ENCODE assay signal across 1 cellular context in genomic region chr6:20630617-20631448, GRCh38.
TF ChIP-seq lines count a peak whose summit lies in the region.

No MANE protein-coding gene starts in this region.

TF ChIP-seq in HepG2, 621 proteins besides CTCF, POLR2A, EP300 and RAD21 (continued from another document and continues in another):
- TF ChIP-seq HBP1 (CRISPR knock-in tag; IDR thresholded peaks at IDR 0.05; ENCODE audit: low read depth): peak; percentile 65; the same call in 1 of the 2 replicates
- TF ChIP-seq ELF4 (CRISPR knock-in tag; IDR thresholded peaks at IDR 0.05; ENCODE audit: borderline replicate concordance): no peak
- peak; percentile 84; the same call in 1 of the 2 replicates for TF ChIP-seq CEBPB (IDR thresholded peaks at IDR 0.05; ENCODE audit: borderline replicate concordance, low read depth, low read length)
- TF ChIP-seq TSC22D2 (CRISPR knock-in tag; IDR thresholded peaks at IDR 0.05; ENCODE audit: borderline replicate concordance): no peak
- TF ChIP-seq HDAC6 (IDR thresholded peaks at IDR 0.05; ENCODE audit: low read depth, low read length): no peak
- TF ChIP-seq CBX1 (IDR thresholded peaks at IDR 0.05; ENCODE audit: low read depth): no peak
- TF ChIP-seq ZFY (CRISPR knock-in tag; IDR thresholded peaks at IDR 0.05): no peak
- TF ChIP-seq SP5 (CRISPR knock-in tag; IDR thresholded peaks at IDR 0.05; ENCODE audit: borderline replicate concordance, low read depth): peak; percentile 88; the same call in 1 of the 2 replicates
- TF ChIP-seq ETS1 (CRISPR knock-in tag; IDR thresholded peaks at IDR 0.05): no peak
- TF ChIP-seq IKZF5 (CRISPR knock-in tag; IDR thresholded peaks at IDR 0.05): peak; percentile 54; the same call in 1 of the 2 replicates
- no peak for TF ChIP-seq SMARCE1 (IDR thresholded peaks at IDR 0.05; ENCODE audit: borderline replicate concordance)
- TF ChIP-seq DR1 (CRISPR knock-in tag; IDR thresholded peaks at IDR 0.05): no peak
- TF ChIP-seq RORA (CRISPR knock-in tag; IDR thresholded peaks at IDR 0.05): no peak
- peak; percentile 29; the same call in 1 of the 2 replicates for TF ChIP-seq ZSCAN5A (CRISPR knock-in tag; IDR thresholded peaks at IDR 0.05; ENCODE audit: borderline replicate concordance)
- TF ChIP-seq ZUFSP (CRISPR knock-in tag; IDR thresholded peaks at IDR 0.05; ENCODE audit: borderline replicate concordance): no peak
- TF ChIP-seq MBD4 (IDR thresholded peaks at IDR 0.05; ENCODE audit: borderline replicate concordance, low read length): peak; percentile 60; the same call in 1 of the 2 replicates
- no peak for TF ChIP-seq GPBP1L1 (CRISPR knock-in tag; IDR thresholded peaks at IDR 0.05)
- TF ChIP-seq ZNF709 (CRISPR knock-in tag; IDR thresholded peaks at IDR 0.05): 0 out of 2 replicates have a peak, but pooled peaks have one; percentile 25
- TF ChIP-seq JUNB (CRISPR knock-in tag; IDR thresholded peaks at IDR 0.05; ENCODE audit: borderline replicate concordance): peak; percentile 76; the same call in 1 of the 2 replicates
- peak; percentile 54; the same call in 1 of the 2 replicates for TF ChIP-seq ZNF441 (CRISPR knock-in tag; IDR thresholded peaks at IDR 0.05; ENCODE audit: borderline replicate concordance)
- TF ChIP-seq NFIC (IDR thresholded peaks at IDR 0.05; ENCODE audit: low read length): peak; percentile 82
- TF ChIP-seq SOX13 (IDR thresholded peaks at IDR 0.05): peak; percentile 99
- peak in 1 of 2 experiments; percentile 99; a peak in 2 of 4 replicates for TF ChIP-seq SOX13 (CRISPR knock-in tag; conservative IDR thresholded peaks at IDR 0.05 in 1 of 2, IDR thresholded peaks at IDR 0.05 in 1 of 2)
- TF ChIP-seq ZNF510 (CRISPR knock-in tag; IDR thresholded peaks at IDR 0.05; ENCODE audit: low read depth): no peak
- no peak for TF ChIP-seq ZBTB43 (CRISPR knock-in tag; conservative IDR thresholded peaks at IDR 0.05)
- no peak for TF ChIP-seq KLF15 (CRISPR knock-in tag; IDR thresholded peaks at IDR 0.05; ENCODE audit: borderline replicate concordance)
- no peak for TF ChIP-seq ZNF674 (CRISPR knock-in tag; IDR thresholded peaks at IDR 0.05; ENCODE audit: low read depth)
- no peak for TF ChIP-seq ZFP36L2 (CRISPR knock-in tag; IDR thresholded peaks at IDR 0.05)
- no peak for TF ChIP-seq ZFP91 (CRISPR knock-in tag; IDR thresholded peaks at IDR 0.05; ENCODE audit: borderline replicate concordance)
- TF ChIP-seq AGO2 (optimal IDR thresholded peaks at IDR 0.05; ENCODE audit: low read depth, low read length): no peak
- TF ChIP-seq ZNF552 (CRISPR knock-in tag; IDR thresholded peaks at IDR 0.05; ENCODE audit: borderline replicate concordance): no peak
- no peak for TF ChIP-seq FOXM1 (CRISPR knock-in tag; IDR thresholded peaks at IDR 0.05)
- TF ChIP-seq ZBTB33 (CRISPR knock-in tag; IDR thresholded peaks at IDR 0.05): peak; percentile 70; the same call in 1 of the 2 replicates
- TF ChIP-seq ZNF3 (CRISPR knock-in tag; IDR thresholded peaks at IDR 0.05): no peak
- no peak for TF ChIP-seq ZNF605 (CRISPR knock-in tag; IDR thresholded peaks at IDR 0.05)
- no peak for TF ChIP-seq ZBTB14 (CRISPR knock-in tag; IDR thresholded peaks at IDR 0.05)
- peak; percentile 70; the same call in 1 of the 2 replicates for TF ChIP-seq NCOA1 (CRISPR knock-in tag; IDR thresholded peaks at IDR 0.05)
- TF ChIP-seq HNF4A (CRISPR knock-in tag; IDR thresholded peaks at IDR 0.05): 0 out of 2 replicates have a peak, but pooled peaks have one; percentile 24
- TF ChIP-seq ATM (IDR thresholded peaks at IDR 0.05; ENCODE audit: borderline replicate concordance): no peak
- TF ChIP-seq SYNCRIP (IDR thresholded peaks at IDR 0.05; ENCODE audit: insufficient read depth, low read depth, low read length): no peak
- no peak for TF ChIP-seq GMEB2 (CRISPR knock-in tag; IDR thresholded peaks at IDR 0.05; ENCODE audit: low read depth)
- no peak for TF ChIP-seq HMGA1 (CRISPR knock-in tag; conservative IDR thresholded peaks at IDR 0.05)
- TF ChIP-seq PCBP2 (optimal IDR thresholded peaks at IDR 0.05; ENCODE audit: low read depth, low read length, poor library complexity, severe bottlenecking): no peak
- TF ChIP-seq ATF3 (CRISPR knock-in tag; IDR thresholded peaks at IDR 0.05): peak; percentile 58; the same call in 1 of the 2 replicates
- TF ChIP-seq IRF2 (CRISPR knock-in tag; IDR thresholded peaks at IDR 0.05): no peak
- peak; percentile 86 for TF ChIP-seq ISL2 (CRISPR knock-in tag; IDR thresholded peaks at IDR 0.05)
- peak; percentile 39; the same call in 1 of the 2 replicates for TF ChIP-seq IRF9 (CRISPR knock-in tag; IDR thresholded peaks at IDR 0.05; ENCODE audit: borderline replicate concordance)
